ENCODE assay signal across 16 cellular contexts in the genomic region with DNA sequence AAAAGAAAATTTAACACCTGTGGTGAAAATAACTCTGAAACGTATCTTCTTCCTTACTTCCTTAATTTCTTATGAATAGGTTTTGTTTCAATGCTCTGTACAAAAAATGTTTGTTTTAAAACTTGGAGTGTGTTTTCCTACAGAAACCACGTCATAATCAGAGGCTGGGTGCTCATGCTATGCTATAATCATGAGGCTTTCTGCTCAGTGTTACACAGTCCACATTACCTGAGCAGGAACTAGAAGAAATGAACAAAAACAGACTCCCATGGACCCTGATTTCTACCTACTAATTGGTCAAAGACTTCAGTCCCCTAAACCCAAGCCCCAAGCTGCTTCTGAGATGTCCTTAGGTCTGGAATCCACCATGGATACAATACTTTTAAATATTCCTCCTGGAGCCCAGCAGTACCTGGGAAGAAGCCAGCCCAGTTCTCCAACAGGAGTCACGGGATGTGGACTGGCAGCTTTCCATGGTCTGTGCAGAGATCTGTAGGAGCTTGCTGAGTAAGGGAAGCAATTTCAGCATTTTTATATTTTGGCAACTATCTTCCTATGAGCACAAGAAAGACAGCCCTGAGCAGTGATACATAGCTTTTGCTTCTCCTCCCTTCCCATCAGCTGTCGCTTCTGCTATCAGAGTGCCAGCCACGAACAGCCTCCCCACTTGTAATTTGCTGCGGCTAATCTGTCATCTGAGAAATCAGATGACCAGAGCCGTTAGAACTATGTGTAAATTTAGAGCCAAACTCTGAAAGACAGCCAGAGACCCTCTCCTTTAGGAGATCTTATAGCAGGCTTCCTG.
A peak's percentile ranks its signal among the peaks of the same experiment; 100 is the strongest.
DNase-seq lines count a peak whose midpoint lies in the region; ATAC-seq and TF ChIP-seq lines count a peak whose summit lies in the region.
"Had no signal": no experiment of that assay in that cellular context is flagged by ENCODE, and none has a peak within 500 bp of the region (broad histone marks: within the 10 kb centered on the region; RNA-seq: fewer than 3 reads in every experiment).

No MANE protein-coding gene starts in this region.

- H3K27ac Mint-ChIP-seq in Calu3 (ENCODE audit: unreplicated experiment), result no peak overlapping the region
- H3K27ac Mint-ChIP-seq: activated B cell treated with CpG ODN at 0.5 μM for 24 hours; activated naive CD8-positive, alpha-beta T cell treated with anti-CD3 and anti-CD28 coated beads, Interleukin-2, amount 10 ng/mL, durations not matched to agents 7 days and 5 days; CD4-positive, alpha-beta memory T cell had no signal

- H3K36me3 Mint-ChIP-seq in Calu3 (ENCODE audit: insufficient read depth, unreplicated experiment), result no peaks in the 10 kb centered on the region
- H3K36me3 Mint-ChIP-seq: activated naive CD8-positive, alpha-beta T cell treated with anti-CD3 and anti-CD28 coated beads, Interleukin-2, amount 10 ng/mL, durations not matched to agents 7 days and 5 days; CD4-positive, alpha-beta memory T cell had no signal

- no peaks in the 10 kb centered on the region for H3K4me1 ChIP-seq in upper lobe of right lung

- H3K27me3 Mint-ChIP-seq in Calu3 (ENCODE audit: unreplicated experiment), result no peaks in the 10 kb centered on the region
- H3K27me3 Mint-ChIP-seq: activated B cell treated with CpG ODN at 0.5 μM for 24 hours; activated naive CD8-positive, alpha-beta T cell treated with anti-CD3 and anti-CD28 coated beads, Interleukin-2, amount 10 ng/mL, durations not matched to agents 7 days and 5 days; CD4-positive, alpha-beta memory T cell had no signal

- intact Hi-C loops in upper lobe of right lung (cut with DNase I), result no loop called here
- intact Hi-C loops in Calu3 (cut with micrococcal nuclease; ENCODE audit: unreplicated experiment), result no loop called here

- DNase-seq in NCI-H1105 treated with DMSO at 0.1 percent for 48 hours (lab: John Stamatoyannopoulos, UW) (peak; percentile 15), NCI-H1105 (lab: John Stamatoyannopoulos, UW) (no peak), epithelial cell of esophagus (ENCODE audit: low read depth) (peak; percentile 30), mucosa of gallbladder (ENCODE audit: low spot score) (peak; percentile 81), upper lobe of right lung (peak; percentile 73), Calu3 (no peak), GOT3 (lab: John Stamatoyannopoulos, UW) (no peak)
- DNase-seq: activated B cell treated with CpG ODN at 0.5 μM for 24 hours; activated CD8-positive, alpha-beta memory T cell treated with anti-CD3 and anti-CD28 coated beads, Interleukin-2, amount 50 U/mL, for 48 hours; activated naive CD8-positive, alpha-beta T cell treated with anti-CD3 and anti-CD28 coated beads, Interleukin-2, amount 10 ng/mL, durations not matched to agents 7 days and 5 days; CD4-positive, alpha-beta memory T cell; GDM1; NCI-H345 had no signal

- BruUV-seq in Calu3 (replicated peaks; lab: Mats Ljungman, UMichigan), result no TSS peak

- H3K4me1 Mint-ChIP-seq in Calu3 (ENCODE audit: low read depth, unreplicated experiment), result no peaks in the 10 kb centered on the region
- H3K4me1 Mint-ChIP-seq: activated B cell treated with CpG ODN at 0.5 μM for 24 hours; activated naive CD8-positive, alpha-beta T cell treated with anti-CD3 and anti-CD28 coated beads, Interleukin-2, amount 10 ng/mL, durations not matched to agents 7 days and 5 days; CD4-positive, alpha-beta memory T cell had no signal

- TF ChIP-seq CTCF in epithelial cell of esophagus (IDR thresholded peaks at IDR 0.05; ENCODE audit: insufficient read depth, low read depth, low read length, missing control alignments) (no peak), upper lobe of right lung (IDR thresholded peaks at IDR 0.05) (no peak), Calu3 (IDR thresholded peaks at IDR 0.05; ENCODE audit: unreplicated experiment) (no peak)

- H3K36me3 ChIP-seq in upper lobe of right lung, result no peaks in the 10 kb centered on the region

- H3K9me3 ChIP-seq in upper lobe of right lung, result no peaks in the 10 kb centered on the region

- CTCF ChIA-PET in Calu3 (lab: Charles Lee), result no interaction called here

- H3K27me3 ChIP-seq in upper lobe of right lung, result no peaks in the 10 kb centered on the region

- H3K4me3 ChIP-seq in epithelial cell of esophagus (ENCODE audit: low read length) (no peak overlapping the region), upper lobe of right lung (no peak overlapping the region)

- no peak overlapping the region for H3K4me3 Mint-ChIP-seq in Calu3 (ENCODE audit: low read depth, unreplicated experiment)
- H3K4me3 Mint-ChIP-seq: activated B cell treated with CpG ODN at 0.5 μM for 24 hours; activated naive CD8-positive, alpha-beta T cell treated with anti-CD3 and anti-CD28 coated beads, Interleukin-2, amount 10 ng/mL, durations not matched to agents 7 days and 5 days; CD4-positive, alpha-beta memory T cell had no signal

- ATAC-seq in upper lobe of right lung (peak; percentile 65), GM21447 (IDR thresholded peaks at IDR 0.05; ENCODE audit: unreplicated experiment) (no peak)

- H3K9me3 Mint-ChIP-seq in Calu3 (ENCODE audit: low read depth, unreplicated experiment), result peaks cover 4% of the 10 kb centered on the region

- H3K27ac ChIP-seq in upper lobe of right lung, result no peak overlapping the region
- H3K27ac ChIP-seq: 22Rv1, dorsolateral prefrontal cortex had no signal

Comparison
In these comparisons a context has a peak if more than half of its experiments do, and no peak if none do; other contexts are left out.
1. DNase-seq: peak in NCI-H1105 treated with DMSO at 0.1 percent for 48 hours (single experiment), epithelial cell of esophagus (single experiment), mucosa of gallbladder (single experiment) and upper lobe of right lung (single experiment); none in NCI-H1105 (single experiment), Calu3 (single experiment) and GOT3 (single experiment).